Comparison of ENCODE assay signal across 13 cellular contexts in genomic region chr12:67714648-67715047, GRCh38.
A peak's percentile ranks its signal among the peaks of the same experiment; 100 is the strongest.
DNase-seq lines count a peak whose midpoint lies in the region; ATAC-seq and TF ChIP-seq lines count a peak whose summit lies in the region.
"Had no signal": no experiment of that assay in that cellular context is flagged by ENCODE, and none has a peak within 500 bp of the region (broad histone marks: within the 10 kb centered on the region; RNA-seq: fewer than 3 reads in every experiment).

No MANE protein-coding gene starts in this region.

- no peaks in the 10 kb centered on the region for H3K36me3 ChIP-seq in aorta (ENCODE audit: control insufficient read depth in 1 of 2, insufficient read depth in 2 of 2, low read length in 1 of 2)
- H3K36me3 ChIP-seq in body of pancreas (replicated peaks in 1 of 2; ENCODE audit: insufficient read depth in 1 of 2, low read depth in 2 of 2), result no peaks in the 10 kb centered on the region

- no peak for ATAC-seq in aorta (ENCODE audit: low FRiP score)
- no peak for ATAC-seq in body of pancreas
- ATAC-seq: naive thymus-derived CD4-positive, alpha-beta T cell had no signal

- H3K4me3 ChIP-seq in fibroblast of mammary gland (ENCODE audit: control insufficient read depth, low read depth, low read length), result no peak overlapping the region
- H3K4me3 ChIP-seq in lower leg skin (ENCODE audit: low read depth, poor library complexity, severe bottlenecking), result no peak overlapping the region
- no peak overlapping the region for H3K4me3 ChIP-seq in aorta (ENCODE audit: low read length in 2 of 2)
- no peak overlapping the region for H3K4me3 ChIP-seq in body of pancreas

- H3K27me3 ChIP-seq in aorta (ENCODE audit: control insufficient read depth in 1 of 2, insufficient read depth in 2 of 2, low read length in 1 of 2) (no peaks in the 10 kb centered on the region), body of pancreas (no peaks in the 10 kb centered on the region)

- TF ChIP-seq CTCF in 22Rv1 (IDR thresholded peaks at IDR 0.05), result no peak
- TF ChIP-seq CTCF in fibroblast of mammary gland (conservative IDR thresholded peaks at IDR 0.05; ENCODE audit: control insufficient read depth, insufficient read depth, low read depth, low read length), result no peak
- no peak for TF ChIP-seq CTCF in lower leg skin (IDR thresholded peaks at IDR 0.05)
- TF ChIP-seq CTCF in body of pancreas (IDR thresholded peaks at IDR 0.05), result no peak

- intact Hi-C loops in lower leg skin (cut with DNase I; ENCODE audit: low total_unique reads), result loop anchor here (5.0 kb wide), 1 partner anchor 122 kb away; no protein-coding TSS in a partner anchor
- intact Hi-C loops in aorta (cut with DNase I), result loop anchor here in 1 of 2 donors (10.0 kb wide), 1 partner anchor 50 kb away; no protein-coding TSS in a partner anchor
- intact Hi-C loops in body of pancreas (cut with DNase I), result no loop called here

- H3K4me1 ChIP-seq in aorta (ENCODE audit: control insufficient read depth in 1 of 2, insufficient read depth in 2 of 2, low read length in 2 of 2), result no peaks in the 10 kb centered on the region
- H3K4me1 ChIP-seq in body of pancreas, result peaks cover 15% of the 10 kb centered on the region

- H3K9me3 ChIP-seq in aorta (ENCODE audit: control insufficient read depth, low read length), result no peaks in the 10 kb centered on the region
- H3K9me3 ChIP-seq in body of pancreas, result no peaks in the 10 kb centered on the region

- H3K27ac ChIP-seq in 22Rv1, result peak overlapping the region; percentile 33; the same call in 1 of the 2 replicates
- H3K27ac ChIP-seq in aorta (ENCODE audit: low read depth in 1 of 2, low read length in 2 of 2), result no peak overlapping the region
- no peak overlapping the region for H3K27ac ChIP-seq in body of pancreas

- DNase-seq in ELR (ENCODE audit: low read depth) (peak; percentile 69), NCI-H748 (lab: John Stamatoyannopoulos, UW; ENCODE audit: unreplicated experiment) (peak; percentile 64), fibroblast of mammary gland (ENCODE audit: low read depth) (peak; percentile 14), cerebellum (ENCODE audit: low spot score) (no peak), lower leg skin (ENCODE audit: low spot score in 2 of 2) (no peak), aorta (no peak), body of pancreas (no peak)
- DNase-seq: activated CD4-positive, alpha-beta T cell treated with anti-CD3 and anti-CD28 coated beads, Interleukin-2, amount 10 ng/mL, durations not matched to agents 24 days and 14 days; effector CD8-positive, alpha-beta T cell; naive thymus-derived CD4-positive, alpha-beta T cell; NCI-H82; stimulated activated CD4-positive, alpha-beta T cell treated with anti-CD3 and anti-CD28 coated beads, Interleukin-12 subunit alpha, Interleukin-12 subunit beta, amount 100 ng/mL, for 4 hours had no signal

- WGBS in lower leg skin, 2 donors, result 19 to 33% methylated on average over 1 of the region's 1 CpG
- 42 to 62% methylated on average over 1 of the region's 1 CpG for WGBS in aorta, 2 donors
- 24 to 30% methylated on average over 1 of the region's 1 CpG for WGBS in body of pancreas, 2 donors

- no peak for TF ChIP-seq POLR2A in lower leg skin (IDR thresholded peaks at IDR 0.05)
- TF ChIP-seq POLR2A in body of pancreas (IDR thresholded peaks at IDR 0.05), result no peak

Comparison
In these comparisons a context has a peak if more than half of its experiments do, and no peak if none do; other contexts are left out.
1. DNase-seq: peak in ELR (single experiment), NCI-H748 (single experiment) and fibroblast of mammary gland (single experiment); none in cerebellum (single experiment), lower leg skin (0 of 2), aorta (0 of 2) and body of pancreas (0 of 4).